ENCODE assay signal across 1 cellular context in the genomic region with DNA sequence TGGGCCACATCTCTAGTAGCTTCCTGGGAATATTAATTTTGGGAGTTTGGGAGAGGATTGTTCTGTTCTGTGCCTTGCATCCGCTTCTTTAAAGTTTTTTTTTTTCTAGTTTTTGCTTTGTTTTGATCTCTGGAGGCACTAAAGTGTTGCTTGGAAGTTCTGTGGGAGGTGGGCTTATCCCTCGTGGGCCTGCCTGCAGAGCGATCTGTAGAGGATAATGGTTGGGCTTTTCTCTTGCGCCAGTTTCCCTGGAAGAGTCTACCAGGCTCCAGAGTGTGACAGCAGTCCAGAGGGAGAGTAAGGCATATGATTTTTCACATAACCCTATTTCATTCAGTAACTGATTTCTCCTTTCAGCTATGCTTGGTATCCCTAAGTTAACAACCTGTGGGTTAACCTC.
TF ChIP-seq lines count a peak whose summit lies in the region.

No MANE protein-coding gene starts in this region.

TF ChIP-seq in GM23338, 12 proteins besides CTCF, POLR2A, EP300 and RAD21 (continued from another document):
- TF ChIP-seq, protein P1, sequence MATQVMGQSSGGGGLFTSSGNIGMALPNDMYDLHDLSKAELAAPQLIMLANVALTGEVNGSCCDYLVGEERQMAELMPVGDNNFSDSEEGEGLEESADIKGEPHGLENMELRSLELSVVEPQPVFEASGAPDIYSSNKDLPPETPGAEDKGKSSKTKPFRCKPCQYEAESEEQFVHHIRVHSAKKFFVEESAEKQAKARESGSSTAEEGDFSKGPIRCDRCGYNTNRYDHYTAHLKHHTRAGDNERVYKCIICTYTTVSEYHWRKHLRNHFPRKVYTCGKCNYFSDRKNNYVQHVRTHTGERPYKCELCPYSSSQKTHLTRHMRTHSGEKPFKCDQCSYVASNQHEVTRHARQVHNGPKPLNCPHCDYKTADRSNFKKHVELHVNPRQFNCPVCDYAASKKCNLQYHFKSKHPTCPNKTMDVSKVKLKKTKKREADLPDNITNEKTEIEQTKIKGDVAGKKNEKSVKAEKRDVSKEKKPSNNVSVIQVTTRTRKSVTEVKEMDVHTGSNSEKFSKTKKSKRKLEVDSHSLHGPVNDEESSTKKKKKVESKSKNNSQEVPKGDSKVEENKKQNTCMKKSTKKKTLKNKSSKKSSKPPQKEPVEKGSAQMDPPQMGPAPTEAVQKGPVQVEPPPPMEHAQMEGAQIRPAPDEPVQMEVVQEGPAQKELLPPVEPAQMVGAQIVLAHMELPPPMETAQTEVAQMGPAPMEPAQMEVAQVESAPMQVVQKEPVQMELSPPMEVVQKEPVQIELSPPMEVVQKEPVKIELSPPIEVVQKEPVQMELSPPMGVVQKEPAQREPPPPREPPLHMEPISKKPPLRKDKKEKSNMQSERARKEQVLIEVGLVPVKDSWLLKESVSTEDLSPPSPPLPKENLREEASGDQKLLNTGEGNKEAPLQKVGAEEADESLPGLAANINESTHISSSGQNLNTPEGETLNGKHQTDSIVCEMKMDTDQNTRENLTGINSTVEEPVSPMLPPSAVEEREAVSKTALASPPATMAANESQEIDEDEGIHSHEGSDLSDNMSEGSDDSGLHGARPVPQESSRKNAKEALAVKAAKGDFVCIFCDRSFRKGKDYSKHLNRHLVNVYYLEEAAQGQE (IDR thresholded peaks at IDR 0.05; ENCODE audit: unreplicated experiment): no peak
- TF ChIP-seq EZH2 (IDR thresholded peaks at IDR 0.05; ENCODE audit: low read depth, unreplicated experiment) (no peak), ZNF114 (CRISPR knock-in tag; IDR thresholded peaks at IDR 0.05) (no peak), STAT1 (IDR thresholded peaks at IDR 0.05; ENCODE audit: unreplicated experiment) (no peak), JUNB (IDR thresholded peaks at IDR 0.05; ENCODE audit: unreplicated experiment) (no peak), EZH2phosphoT487 (IDR thresholded peaks at IDR 0.05; ENCODE audit: unreplicated experiment) (no peak), CREB1 (CRISPR knock-in tag; IDR thresholded peaks at IDR 0.05; ENCODE audit: low read depth) (no peak), ZNF331 (CRISPR knock-in tag; IDR thresholded peaks at IDR 0.05; ENCODE audit: low read depth) (no peak), NANOG (IDR thresholded peaks at IDR 0.05; ENCODE audit: borderline replicate concordance) (no peak)
